Comparison of ENCODE assay signal across 33 cellular contexts in genomic region chr22:35729309-35729698, GRCh38. TPM values are rescaled to one million over a fixed set of nuclear protein-coding genes. Genes with fewer than 3 reads are reported as not detected.
"Had no signal": no experiment of that assay in that cellular context is flagged by ENCODE, and none has a peak within 500 bp of the region (broad histone marks: within the 10 kb centered on the region; RNA-seq: fewer than 3 reads in every experiment).

No MANE protein-coding gene starts in this region.

- H3K27me3 ChIP-seq: left lung, pancreas, stomach, testis, thyroid gland, transverse colon, upper lobe of left lung, vagina had no signal

- DNase-seq: immature natural killer cell; left lung; lower lobe of right lung; mesenchymal stem cell; naive thymus-derived CD8-positive, alpha-beta T cell; nucleus accumbens; posterior cingulate gyrus; retina; right cardiac atrium; stimulated activated CD4-positive, alpha-beta T cell treated with anti-CD3 and anti-CD28 coated beads, Interleukin-12 subunit alpha, Interleukin-12 subunit beta, amount 100 ng/mL, for 4 hours; stimulated activated CD4-positive, alpha-beta T cell treated with anti-CD3 and anti-CD28 coated beads, Interleukin-15, amount 100 ng/mL, for 24 hours; stimulated activated CD4-positive, alpha-beta T cell treated with anti-CD3 and anti-CD28 coated beads, Interleukin-2, amount 100 ng/mL, for 24 hours; stimulated activated CD4-positive, alpha-beta T cell treated with anti-CD3 and anti-CD28 coated beads, Interleukin-4, amount 100 ng/mL, for 1 hour; stimulated activated naive B cell treated with anti-CD40 and anti-IgM and Interleukin-4, amounts not matched to agents 10 μg/mL and 1 μg/mL and 100 μg/mL, for 72 hours; stimulated activated naive CD8-positive, alpha-beta T cell treated with anti-CD3 and anti-CD28 coated beads, Interleukin-15, Interleukin-2, amounts not matched to agents 100 U/mL and 50 U/mL, for 24 hours; testis; thyroid gland; upper lobe of left lung had no signal

- H3K4me3 ChIP-seq: left lung, lower lobe of right lung, pancreas, prostate gland, skin epidermis, stomach, testis, thyroid gland, transverse colon, upper lobe of left lung, vagina had no signal

- H3K9me3 Mint-ChIP-seq: immature natural killer cell; naive thymus-derived CD8-positive, alpha-beta T cell; nephron; stimulated activated naive B cell treated with anti-CD40 and anti-IgM and Interleukin-4, amounts not matched to agents 10 μg/mL and 1 μg/mL and 100 μg/mL, for 72 hours had no signal

- ATAC-seq: left lung; lower lobe of right lung; naive thymus-derived CD8-positive, alpha-beta T cell; right cardiac atrium; sciatic nerve; stimulated activated naive B cell treated with anti-CD40 and anti-IgM and Interleukin-4, amounts not matched to agents 10 μg/mL and 1 μg/mL and 100 μg/mL, for 72 hours; stimulated activated naive CD8-positive, alpha-beta T cell treated with anti-CD3 and anti-CD28 coated beads, Interleukin-15, Interleukin-2, amounts not matched to agents 100 U/mL and 50 U/mL, for 24 hours had no signal

- H3K4me1 ChIP-seq: left lung, prostate gland, thyroid gland, upper lobe of left lung had no signal

- H3K27ac Mint-ChIP-seq: immature natural killer cell; stimulated activated naive B cell treated with anti-CD40 and anti-IgM and Interleukin-4, amounts not matched to agents 10 μg/mL and 1 μg/mL and 100 μg/mL, for 72 hours had no signal

- H3K36me3 ChIP-seq: left lung, lower lobe of right lung, pancreas, prostate gland, stomach, thyroid gland, transverse colon, upper lobe of left lung, vagina had no signal

- H3K4me1 Mint-ChIP-seq: naive thymus-derived CD8-positive, alpha-beta T cell; neural crest cell; stimulated activated naive B cell treated with anti-CD40 and anti-IgM and Interleukin-4, amounts not matched to agents 10 μg/mL and 1 μg/mL and 100 μg/mL, for 72 hours had no signal

- H3K36me3 Mint-ChIP-seq: immature natural killer cell; naive thymus-derived CD8-positive, alpha-beta T cell; stimulated activated naive B cell treated with anti-CD40 and anti-IgM and Interleukin-4, amounts not matched to agents 10 μg/mL and 1 μg/mL and 100 μg/mL, for 72 hours had no signal

- H3K27ac ChIP-seq: left lung, lower lobe of right lung, prostate gland, skin epidermis, stomach, testis, thyroid gland, transverse colon, upper lobe of left lung, vagina had no signal

- H3K9me3 ChIP-seq: left lung, lower lobe of right lung, pancreas, prostate gland, stomach, testis, thyroid gland, transverse colon, upper lobe of left lung, vagina had no signal

- H3K4me3 Mint-ChIP-seq: immature natural killer cell; naive thymus-derived CD8-positive, alpha-beta T cell; neural crest cell; stimulated activated naive B cell treated with anti-CD40 and anti-IgM and Interleukin-4, amounts not matched to agents 10 μg/mL and 1 μg/mL and 100 μg/mL, for 72 hours had no signal

RNA-seq across cellular contexts. Expression of gene APOL5, which starts 11.6 kb away (rescaled TPM):
- total RNA-seq: kidney; left colon; left lung; liver; lower lobe of right lung; mammary epithelial cell; mucosa of gallbladder; naive thymus-derived CD8-positive, alpha-beta T cell; neural crest cell; osteoblast; pancreas; prostate gland; right cardiac atrium; sciatic nerve; stomach; thyroid gland; transverse colon; upper lobe of left lung; vagina had no signal
